ENCODE assay signal across 26 cellular contexts in genomic region chr2:209929369-209929768, GRCh38.
"Had no signal": no experiment of that assay in that cellular context is flagged by ENCODE, and none has a peak within 500 bp of the region (broad histone marks: within the 10 kb centered on the region; RNA-seq: fewer than 3 reads in every experiment).

No MANE protein-coding gene starts in this region.

- DNase-seq: dermis blood vessel endothelial cell; dorsolateral prefrontal cortex; effector CD4-positive, alpha-beta T cell; effector memory CD8-positive, alpha-beta T cell; endodermal cell; erythroblast; esophagus squamous epithelium; foreskin fibroblast; foreskin melanocyte; gastrocnemius medialis; glutamatergic neuron; head of caudate nucleus; heart right ventricle; hippocampal formation; left cardiac atrium; left lung; left ventricle myocardium superior; lower lobe of right lung; mesenchymal stem cell; mucosa of descending colon had no signal

- H3K36me3 Mint-ChIP-seq: mesothelial cell of epicardium had no signal

- H3K27ac Mint-ChIP-seq: endodermal cell, mesothelial cell of epicardium had no signal

- H3K9me3 ChIP-seq: esophagus squamous epithelium, gastrocnemius medialis, left lung, lower lobe of right lung, mucosa of descending colon had no signal

- H3K27me3 ChIP-seq: gastrocnemius medialis, left lung had no signal

- H3K36me3 ChIP-seq: esophagus squamous epithelium, gastrocnemius medialis, heart right ventricle, left lung, lower lobe of right lung had no signal

- FAIRE-seq: colon, keratinocyte had no signal

- H3K4me3 ChIP-seq: coronary artery, dorsolateral prefrontal cortex, esophagus squamous epithelium, gastrocnemius medialis, heart right ventricle, left lung, lower lobe of right lung, mucosa of descending colon had no signal

- H3K27ac ChIP-seq: coronary artery, dorsolateral prefrontal cortex, epithelial cell of prostate, esophagus squamous epithelium, gastrocnemius medialis, heart right ventricle, left lung, lower lobe of right lung had no signal

- H3K4me3 Mint-ChIP-seq: effector memory CD8-positive, alpha-beta T cell; endodermal cell; mesothelial cell of epicardium had no signal

- H3K4me1 ChIP-seq: gastrocnemius medialis, left lung, lower lobe of right lung had no signal

- ATAC-seq: effector memory CD8-positive, alpha-beta T cell; esophagus mucosa; gastrocnemius medialis; heart right ventricle; left cardiac atrium; left lung; left ventricle myocardium superior; lower lobe of right lung; mucosa of descending colon had no signal

- H3K9me3 Mint-ChIP-seq: endodermal cell had no signal
